13 cellular contexts compared by ENCODE assay signal in the genomic region with DNA sequence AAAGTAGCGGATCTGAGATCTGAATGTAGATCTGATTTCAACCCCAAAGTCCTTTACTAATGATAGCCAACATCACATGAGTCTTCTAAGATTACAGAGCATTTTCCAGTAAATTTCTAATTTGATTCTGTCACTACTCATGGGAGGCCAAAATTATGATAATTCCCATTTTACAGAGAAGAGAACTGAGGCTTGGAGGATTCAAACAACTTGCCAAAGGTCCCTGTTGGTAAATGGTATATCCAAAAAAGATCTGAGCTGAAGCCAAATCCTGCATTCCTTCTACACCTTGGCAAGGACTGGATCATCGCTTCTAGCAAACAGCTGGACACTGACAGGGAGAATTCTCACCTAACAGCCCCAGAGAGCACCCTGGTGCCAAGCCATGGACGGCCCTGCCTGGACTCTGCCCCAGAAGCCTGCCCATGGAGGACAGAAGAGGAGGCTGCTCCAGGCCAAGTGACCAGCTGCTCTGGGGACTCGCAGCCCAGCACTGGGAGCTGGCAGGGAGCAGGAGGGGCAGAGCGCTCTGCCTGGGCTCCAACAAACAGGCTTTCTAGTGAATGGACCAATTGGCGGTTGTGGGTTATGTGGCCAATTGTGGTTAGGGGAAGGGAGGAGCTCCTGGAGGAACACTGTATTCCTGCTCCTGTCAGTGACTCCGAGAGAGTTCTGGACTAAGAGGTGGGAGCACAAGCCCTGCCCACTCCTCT. TPM values are rescaled to one million over a fixed set of nuclear protein-coding genes. Genes with fewer than 3 reads are reported as not detected.
DNase-seq lines count a peak whose midpoint lies in the region; ATAC-seq and TF ChIP-seq lines count a peak whose summit lies in the region.
"Had no signal": no experiment of that assay in that cellular context is flagged by ENCODE, and none has a peak within 500 bp of the region (broad histone marks: within the 10 kb centered on the region; RNA-seq: fewer than 3 reads in every experiment).

No MANE protein-coding gene starts in this region.

- no peak overlapping the region for H3K18ac ChIP-seq in IMR-90 (ENCODE audit: low read depth, low read length)

- H3K36me3 ChIP-seq in IMR-90 (ENCODE audit: control insufficient read depth, insufficient read depth, low read length) = no peaks in the 10 kb centered on the region
- no peaks in the 10 kb centered on the region for H3K36me3 ChIP-seq in body of pancreas (replicated peaks in 1 of 2; ENCODE audit: insufficient read depth in 1 of 2, low read depth in 2 of 2)
- H3K36me3 ChIP-seq in BE2C = no peaks in the 10 kb centered on the region
- H3K36me3 ChIP-seq in esophagus muscularis mucosa = no peaks in the 10 kb centered on the region
- H3K36me3 ChIP-seq: BLaER1 treated with 17β-estradiol and CSF1 and Interleukin-3, amounts not matched to agents 10 nM and 100 nM; neutrophil had no signal

- ATAC-seq in IMR-90 (ENCODE audit: low read depth) (no peak), body of pancreas (peak; percentile 33), SK-N-SH treated with all-trans-retinoic acid at 6 μM for 48 hours (no peak), GM18909 (IDR thresholded peaks at IDR 0.05; ENCODE audit: poor library complexity, unreplicated experiment) (no peak)

- H3K4me3 ChIP-seq in AG10803 (ENCODE audit: low read length) (no peak overlapping the region), IMR-90 (ENCODE audit: insufficient read depth, low read depth, low read length) (no peak overlapping the region), body of pancreas (no peak overlapping the region), BE2C (ENCODE audit: low read depth, low read length) (no peak overlapping the region), esophagus muscularis mucosa (no peak overlapping the region)
- H3K4me3 ChIP-seq: BLaER1 treated with 17β-estradiol and CSF1 and Interleukin-3, amounts not matched to agents 10 nM and 100 nM had no signal

- no peak overlapping the region for H3K4me2 ChIP-seq in IMR-90 (ENCODE audit: low read depth, low read length)
- H3K4me2 ChIP-seq: BLaER1 treated with 17β-estradiol and CSF1 and Interleukin-3, amounts not matched to agents 10 nM and 100 nM had no signal

- TF ChIP-seq POLR2A in IMR-90 (IDR thresholded peaks at IDR 0.05; ENCODE audit: low read depth, low read length) (no peak), body of pancreas (IDR thresholded peaks at IDR 0.05) (no peak), esophagus muscularis mucosa (IDR thresholded peaks at IDR 0.05; ENCODE audit: low read depth) (no peak)

- peak overlapping the region; percentile 60 for H2AFZ ChIP-seq in IMR-90 (replicated peaks; ENCODE audit: low read length, poor library complexity)

- H3K9me1 ChIP-seq in IMR-90 (ENCODE audit: insufficient read depth, low read length) = peaks cover 14% of the 10 kb centered on the region; the same call in 1 of the 2 replicates

- in situ Hi-C loops in IMR-90 (cut with MboI; ENCODE audit: low sequenced_read_pairs) = loop anchor here (25.0 kb wide), 1 partner anchor 117 kb away; no protein-coding TSS in a partner anchor

- H3K27ac ChIP-seq in IMR-90 (ENCODE audit: insufficient read depth, low read length) (no peak overlapping the region), body of pancreas (no peak overlapping the region), esophagus muscularis mucosa (replicated peaks in 1 of 4) (no peak overlapping the region)
- H3K27ac ChIP-seq: BLaER1 treated with 17β-estradiol and CSF1 and Interleukin-3, amounts not matched to agents 10 nM and 100 nM; neutrophil had no signal

- H2BK15ac ChIP-seq in IMR-90 (ENCODE audit: low read depth, low read length) = no peak overlapping the region

- H3K9me3 ChIP-seq in IMR-90 (ENCODE audit: control insufficient read depth, insufficient read depth, low read length) = no peaks in the 10 kb centered on the region
- no peaks in the 10 kb centered on the region for H3K9me3 ChIP-seq in body of pancreas
- H3K9me3 ChIP-seq in BE2C = no peaks in the 10 kb centered on the region
- no peaks in the 10 kb centered on the region for H3K9me3 ChIP-seq in esophagus muscularis mucosa
- H3K9me3 ChIP-seq: BLaER1 treated with 17β-estradiol and CSF1 and Interleukin-3, amounts not matched to agents 10 nM and 100 nM; neutrophil had no signal

- H2BK20ac ChIP-seq in IMR-90 (ENCODE audit: low read depth, low read length) = no peak overlapping the region

- dilution Hi-C loops in IMR-90 (cut with HindIII; ENCODE audit: low sequenced_read_pairs, unreplicated experiment) = no loop called here

- POLR2A ChIA-PET in IMR-90 (lab: Charles Lee; ENCODE audit: unreplicated experiment) = no interaction called here

- WGBS in IMR-90 (ENCODE audit: extremely low coverage in 2 of 2, insufficient read length in 1 of 2), 2 experiments = 70% methylated on average over 4 of the region's 7 CpGs; no CpG with 5 or more reads in 1 of the 2 experiments
- 52 to 56% methylated on average over 3 to 7 of the region's 7 CpGs for WGBS in body of pancreas, 2 donors
- 91% methylated on average over 4 of the region's 7 CpGs for WGBS in esophagus muscularis mucosa

- H2BK120ac ChIP-seq in IMR-90 (ENCODE audit: low read depth, low read length) = no peak overlapping the region

- no peak overlapping the region for H3K4ac ChIP-seq in IMR-90 (ENCODE audit: low read depth, low read length)

- H3K27me3 ChIP-seq in IMR-90 (ENCODE audit: control insufficient read depth, insufficient read depth, low read length) (no peaks in the 10 kb centered on the region; the same call in 1 of the 2 replicates), body of pancreas (no peaks in the 10 kb centered on the region), BE2C (no peaks in the 10 kb centered on the region), esophagus muscularis mucosa (no peaks in the 10 kb centered on the region)

- H4K5ac ChIP-seq in IMR-90 (ENCODE audit: low read depth, low read length) = no peak overlapping the region

- no peak overlapping the region for H3K14ac ChIP-seq in IMR-90 (replicated peaks; ENCODE audit: low read depth, low read length)

- TF ChIP-seq RAD21 in IMR-90 (IDR thresholded peaks at IDR 0.05; ENCODE audit: low read length) = no peak

- H3K9ac ChIP-seq in IMR-90 (ENCODE audit: low read depth, low read length) = no peak overlapping the region
- H3K9ac ChIP-seq: BLaER1 treated with 17β-estradiol and CSF1 and Interleukin-3, amounts not matched to agents 10 nM and 100 nM had no signal

- no peak overlapping the region for H2AK9ac ChIP-seq in IMR-90 (replicated peaks; ENCODE audit: low read depth, low read length, poor library complexity)

- H3K23ac ChIP-seq in IMR-90 (ENCODE audit: low read depth, low read length) = no peak overlapping the region

- H2BK5ac ChIP-seq in IMR-90 (ENCODE audit: low read depth, low read length, poor library complexity, severe bottlenecking) = no peak overlapping the region

- TF ChIP-seq CTCF in AG10803 (conservative IDR thresholded peaks at IDR 0.05; ENCODE audit: low read length) (no peak), IMR-90 (conservative IDR thresholded peaks at IDR 0.05; ENCODE audit: low read depth, low read length) (no peak), body of pancreas (IDR thresholded peaks at IDR 0.05) (no peak), BE2C (IDR thresholded peaks at IDR 0.05; ENCODE audit: low read depth, low read length) (no peak), esophagus muscularis mucosa (IDR thresholded peaks at IDR 0.05) (no peak)

- CTCF ChIA-PET in IMR-90 (lab: Yijun Ruan, JAX) = no interaction called here

- no peak overlapping the region for H2AK5ac ChIP-seq in IMR-90 (ENCODE audit: low read depth, low read length)

- no peak overlapping the region for H4K8ac ChIP-seq in IMR-90 (ENCODE audit: low read depth in 2 of 2, low read length in 2 of 2)

- no peaks in the 10 kb centered on the region for H3K79me1 ChIP-seq in IMR-90 (ENCODE audit: low read depth in 1 of 2, low read length in 2 of 2)

- no peaks in the 10 kb centered on the region for H4K20me1 ChIP-seq in IMR-90 (ENCODE audit: insufficient read depth, low read length)
- H4K20me1 ChIP-seq: BLaER1 treated with 17β-estradiol and CSF1 and Interleukin-3, amounts not matched to agents 10 nM and 100 nM had no signal

- TF ChIP-seq EP300 in esophagus muscularis mucosa (IDR thresholded peaks at IDR 0.05) = no peak

- H3K56ac ChIP-seq in IMR-90 (ENCODE audit: extremely low read depth, insufficient read depth, low read length) = no peak overlapping the region

- intact Hi-C loops in IMR-90 (cut with micrococcal nuclease) (no loop called here), body of pancreas (cut with DNase I) (no loop called here), esophagus muscularis mucosa (cut with DNase I) (no loop called here)

- no TSS peak for BruUV-seq in IMR-90 (replicated peaks; lab: Mats Ljungman, UMichigan)

- no peaks in the 10 kb centered on the region for H3K4me1 ChIP-seq in IMR-90 (ENCODE audit: control insufficient read depth, insufficient read depth, low read length)
- H3K4me1 ChIP-seq in body of pancreas = peaks cover 34% of the 10 kb centered on the region
- no peaks in the 10 kb centered on the region for H3K4me1 ChIP-seq in BE2C
- H3K4me1 ChIP-seq in esophagus muscularis mucosa = peaks cover 3 to 19% (median 13%) of the 10 kb centered on the region in 4 donors

- DNase-seq in AG10803 (ENCODE audit: low read depth) = peak; percentile 65
- no peak for DNase-seq in IMR-90
- DNase-seq in body of pancreas = peak in 3 of 4 donors; percentile 34 to 57 (median 45)
- DNase-seq in middle frontal gyrus (ENCODE audit: extremely low spot score, low spot score) = peak; percentile 42
- no peak for DNase-seq in BE2C
- no peak for DNase-seq in esophagus muscularis mucosa (ENCODE audit: extremely low spot score)
- DNase-seq: activated naive CD4-positive, alpha-beta T cell treated with anti-CD3 and anti-CD28 coated beads, Interleukin-2, amount 10 ng/mL, durations not matched to agents 7 days and 5 days; KG1; stimulated activated naive CD4-positive, alpha-beta T cell treated with Interleukin-2 at 50 U/mL for 16 hours had no signal

- no peak overlapping the region for H4K91ac ChIP-seq in IMR-90 (ENCODE audit: insufficient read depth, low read depth, low read length)

TF ChIP-seq in IMR-90, 13 proteins besides CTCF, POLR2A, EP300 and RAD21 (continues in another document):
- TF ChIP-seq RCOR1 (IDR thresholded peaks at IDR 0.05; ENCODE audit: insufficient replicate concordance, low read length) (no peak), FOS (IDR thresholded peaks at IDR 0.05; ENCODE audit: low read depth, low read length) (no peak), CEBPB (IDR thresholded peaks at IDR 0.05; ENCODE audit: low read depth, low read length) (no peak)

TF ChIP-seq in SK-N-SH treated with all-trans-retinoic acid at 6 μM for 48 hours, 23 proteins besides CTCF, POLR2A, EP300 and RAD21 (continues in another document):
- no peak for TF ChIP-seq ISL1 (CRISPR knock-in tag; IDR thresholded peaks at IDR 0.05)
- no peak for TF ChIP-seq ZFP3 (CRISPR knock-in tag; IDR thresholded peaks at IDR 0.05)
- TF ChIP-seq BACH2 (CRISPR knock-in tag; IDR thresholded peaks at IDR 0.05; ENCODE audit: borderline replicate concordance) = no peak
- TF ChIP-seq SNAI2 (CRISPR knock-in tag; IDR thresholded peaks at IDR 0.05) = no peak

RNA-seq across cellular contexts. Expression of a gene that starts 6.4 kb away (rescaled TPM):
- total RNA-seq in IMR-90 (2012; rRNA removed) (9.4 and 14.3 TPM in 2 replicates), body of pancreas (10 to 100 TPM; 26.7 to 60.7 TPM), esophagus muscularis mucosa (10 to 100 TPM; 27.0 to 92.6 (median 48.1) TPM)
- 22.0 and 25.6 TPM in 2 replicates for polyA plus RNA-seq in IMR-90 (2012; rRNA removed)
- polyA plus RNA-seq in IMR-90 (2012; cell fraction: cytosol; rRNA removed) = 19.2 and 30.9 TPM in 2 replicates
- polyA plus RNA-seq in IMR-90 (2012; cell fraction: nucleus; rRNA removed; ENCODE audit: low replicate concordance) = 26.9 and 32.7 TPM in 2 replicates
- 9.1 TPM for polyA plus RNA-seq in BE2C (2012; ENCODE audit: insufficient read depth, insufficient read length, low read depth)

Comparison
In these comparisons a context has a peak if more than half of its experiments do, and no peak if none do; other contexts are left out.
1. DNase-seq: peak in AG10803 (single experiment), body of pancreas (3 of 4) and middle frontal gyrus (single experiment); none in IMR-90 (single experiment), BE2C (single experiment) and esophagus muscularis mucosa (single experiment).